22 cellular contexts compared by ENCODE assay signal in genomic region chr1:157110686-157111085, GRCh38. TPM values are rescaled to one million over a fixed set of nuclear protein-coding genes. Genes with fewer than 3 reads are reported as not detected.
DNase-seq lines count a peak whose midpoint lies in the region; ATAC-seq, FAIRE-seq and TF ChIP-seq lines count a peak whose summit lies in the region.
"Had no signal": no experiment of that assay in that cellular context is flagged by ENCODE, and none has a peak within 500 bp of the region (broad histone marks: within the 10 kb centered on the region; RNA-seq: fewer than 3 reads in every experiment).

No MANE protein-coding gene starts in this region.

- POLR2A ChIA-PET in HepG2 (lab: Yijun Ruan, JAX) = interaction anchor here (1.1 kb wide), 1 partner anchor 14 kb away, joined by 3 read pairs; no protein-coding TSS in a partner anchor

- H3K9me3 ChIP-seq in WERI-Rb-1 (ENCODE audit: severe bottlenecking) (no peaks in the 10 kb centered on the region), HepG2 (ENCODE audit: low read length) (no peaks in the 10 kb centered on the region)
- H3K9me3 ChIP-seq: BE2C, HAP-1, SK-N-SH had no signal

- CTCF ChIA-PET in HepG2 (lab: Yijun Ruan, JAX; ENCODE audit: low intra/inter-chr PET ratio, low total read pairs) = no interaction called here

- TF ChIP-seq EP300 in HepG2 (IDR thresholded peaks at IDR 0.05; ENCODE audit: low read depth in 2 of 2, low read length in 2 of 2) = no peak
- TF ChIP-seq EP300 in HepG2 (CRISPR knock-in tag; IDR thresholded peaks at IDR 0.05; ENCODE audit: borderline replicate concordance) = no peak

- H3K4me1 ChIP-seq in HepG2 (ENCODE audit: insufficient read depth, low read length) = no peaks in the 10 kb centered on the region
- H3K4me1 ChIP-seq: BE2C, HAP-1 had no signal

- WGBS in HepG2 (ENCODE audit: low lambda C conversion rate) = 17% methylated on average over 2 of the region's 3 CpGs

- no peak for TF ChIP-seq RAD21 in HepG2 (CRISPR knock-in tag; IDR thresholded peaks at IDR 0.05)

- H4K20me1 ChIP-seq in HepG2 (ENCODE audit: insufficient read depth, low read length) = no peaks in the 10 kb centered on the region

- in situ Hi-C loops in HepG2 (cut with HindIII; ENCODE audit: extremely low pct_ligation_motif_present, low pct_unique_long_range_greater_than_20kb) = no loop called here

- no peak overlapping the region for H3K4me2 ChIP-seq in HepG2 (ENCODE audit: low read depth, low read length)
- H3K4me2 ChIP-seq: SK-N-SH had no signal

- peak; percentile 65 for DNase-seq in cardiac septum (ENCODE audit: low spot score)
- DNase-seq in Right ventricle myocardium superior = no peak
- DNase-seq in WERI-Rb-1 = peak; percentile 9
- peak; percentile 82 for DNase-seq in mesenteric fat pad (ENCODE audit: low spot score)
- DNase-seq in putamen (ENCODE audit: low spot score) = no peak
- no peak for DNase-seq in NCI-H2171 (lab: John Stamatoyannopoulos, UW)
- no peak for DNase-seq in GM19238 (ENCODE audit: insufficient read length, low spot score)
- DNase-seq in HepG2 (ENCODE audit: low spot score) = no peak
- DNase-seq: 8988T; BE2C; CD4-positive, alpha-beta memory T cell; DMS153; NCI-H1105 treated with DMSO at 0.1 percent for 48 hours; NCI-H1694; NCI-H510A; NCI-H748 treated with DMSO at 0.1 percent for 48 hours; OCI-M1; SHP77 treated with DMSO at 0.1 percent for 48 hours; SK-N-SH had no signal

- H3K27ac ChIP-seq in WERI-Rb-1 = no peak overlapping the region
- no peak overlapping the region for H3K27ac ChIP-seq in HepG2 (ENCODE audit: extremely low read length, insufficient read depth, low read length)

- no peak overlapping the region for H3K9ac ChIP-seq in HepG2 (ENCODE audit: insufficient read depth, low read depth, low read length)
- H3K9ac ChIP-seq: SK-N-SH had no signal

- no peak for TF ChIP-seq POLR2A in HepG2 (IDR thresholded peaks at IDR 0.05; ENCODE audit: insufficient read depth in 1 of 2, low read depth in 2 of 2, low read length in 2 of 2)

- H3K4me3 ChIP-seq in WERI-Rb-1 (ENCODE audit: low read depth, low read length) = no peak overlapping the region
- H3K4me3 ChIP-seq in HepG2 (replicated peaks in 1 of 3; ENCODE audit: insufficient read depth in 1 of 3, low read depth in 2 of 3, low read length in 3 of 3) = no peak overlapping the region
- H3K4me3 ChIP-seq: HAP-1, K562 had no signal

- H2AFZ ChIP-seq in HepG2 (ENCODE audit: low read length) = no peak overlapping the region

- H3K27me3 ChIP-seq in WERI-Rb-1 (ENCODE audit: insufficient read depth, low read depth, severe bottlenecking) (peaks cover 45% of the 10 kb centered on the region), HepG2 (ENCODE audit: control insufficient read depth in 1 of 2, insufficient read depth in 2 of 2, low read length in 2 of 2) (peaks cover 19 to 79% of the 10 kb centered on the region in 2 experiments; a peak in 4 of 5 replicates)
- H3K27me3 ChIP-seq: BE2C had no signal

- intact Hi-C loops in cardiac septum (cut with DNase I) (no loop called here), Right ventricle myocardium superior (cut with DNase I) (no loop called here), HepG2 (cut with micrococcal nuclease; ENCODE audit: unreplicated experiment) (no loop called here)

- no peak for FAIRE-seq in HepG2 (lab: Jason Lieb, UNC)
- FAIRE-seq: K562 had no signal

- H3K79me2 ChIP-seq in HepG2 (ENCODE audit: insufficient read depth, low read length) = no peaks in the 10 kb centered on the region

- no peak for ATAC-seq in Right ventricle myocardium superior (ENCODE audit: poor library complexity)
- no peak for ATAC-seq in HepG2
- ATAC-seq: K562 had no signal

- BruUV-seq in HepG2 (replicated peaks; lab: Mats Ljungman, UMichigan) = no TSS peak

- no peaks in the 10 kb centered on the region for H3K36me3 ChIP-seq in WERI-Rb-1
- H3K36me3 ChIP-seq in HepG2 (replicated peaks in 1 of 2; ENCODE audit: control insufficient read depth in 1 of 2, insufficient read depth in 2 of 2, low read length in 2 of 2) = no peaks in the 10 kb centered on the region
- H3K36me3 ChIP-seq: BE2C, HAP-1 had no signal

- TF ChIP-seq CTCF in WERI-Rb-1 (IDR thresholded peaks at IDR 0.05; ENCODE audit: low read depth, low read length) = no peak
- TF ChIP-seq CTCF in HepG2 (CRISPR knock-in tag; IDR thresholded peaks at IDR 0.05) = no peak

TF ChIP-seq in HepG2, 621 proteins besides CTCF, POLR2A, EP300 and RAD21 (continues in another document):
- TF ChIP-seq, protein P1, sequence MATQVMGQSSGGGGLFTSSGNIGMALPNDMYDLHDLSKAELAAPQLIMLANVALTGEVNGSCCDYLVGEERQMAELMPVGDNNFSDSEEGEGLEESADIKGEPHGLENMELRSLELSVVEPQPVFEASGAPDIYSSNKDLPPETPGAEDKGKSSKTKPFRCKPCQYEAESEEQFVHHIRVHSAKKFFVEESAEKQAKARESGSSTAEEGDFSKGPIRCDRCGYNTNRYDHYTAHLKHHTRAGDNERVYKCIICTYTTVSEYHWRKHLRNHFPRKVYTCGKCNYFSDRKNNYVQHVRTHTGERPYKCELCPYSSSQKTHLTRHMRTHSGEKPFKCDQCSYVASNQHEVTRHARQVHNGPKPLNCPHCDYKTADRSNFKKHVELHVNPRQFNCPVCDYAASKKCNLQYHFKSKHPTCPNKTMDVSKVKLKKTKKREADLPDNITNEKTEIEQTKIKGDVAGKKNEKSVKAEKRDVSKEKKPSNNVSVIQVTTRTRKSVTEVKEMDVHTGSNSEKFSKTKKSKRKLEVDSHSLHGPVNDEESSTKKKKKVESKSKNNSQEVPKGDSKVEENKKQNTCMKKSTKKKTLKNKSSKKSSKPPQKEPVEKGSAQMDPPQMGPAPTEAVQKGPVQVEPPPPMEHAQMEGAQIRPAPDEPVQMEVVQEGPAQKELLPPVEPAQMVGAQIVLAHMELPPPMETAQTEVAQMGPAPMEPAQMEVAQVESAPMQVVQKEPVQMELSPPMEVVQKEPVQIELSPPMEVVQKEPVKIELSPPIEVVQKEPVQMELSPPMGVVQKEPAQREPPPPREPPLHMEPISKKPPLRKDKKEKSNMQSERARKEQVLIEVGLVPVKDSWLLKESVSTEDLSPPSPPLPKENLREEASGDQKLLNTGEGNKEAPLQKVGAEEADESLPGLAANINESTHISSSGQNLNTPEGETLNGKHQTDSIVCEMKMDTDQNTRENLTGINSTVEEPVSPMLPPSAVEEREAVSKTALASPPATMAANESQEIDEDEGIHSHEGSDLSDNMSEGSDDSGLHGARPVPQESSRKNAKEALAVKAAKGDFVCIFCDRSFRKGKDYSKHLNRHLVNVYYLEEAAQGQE (IDR thresholded peaks at IDR 0.05; ENCODE audit: borderline replicate concordance in 1 of 2, low read depth in 1 of 2, low read length in 2 of 2) = no peak
- TF ChIP-seq GATA4 (IDR thresholded peaks at IDR 0.05; ENCODE audit: borderline replicate concordance, low read depth) = no peak

RNA-seq across cellular contexts. Expression of gene ETV3L, which starts 11.1 kb away (rescaled TPM):
- total RNA-seq in cardiac septum = not detected
- total RNA-seq in Right ventricle myocardium superior = not detected
- total RNA-seq in mesenteric fat pad = not detected
- total RNA-seq in HepG2 (2016; rRNA removed; fragmentation: Illumina TruSeq; extraction: Trizol) = not detected in 2 replicates
- total RNA-seq in HepG2 (2016; cell fraction: cytosol; rRNA removed; fragmentation: Illumina TruSeq; extraction: Trizol; ENCODE audit: low read depth) = not detected in 2 replicates
- total RNA-seq in HepG2 (2016; cell fraction: insoluble cytoplasmic fraction; rRNA removed; fragmentation: Illumina TruSeq; extraction: Trizol) = not detected in 2 replicates
- not detected in 2 replicates for total RNA-seq in HepG2 (2016; cell fraction: membrane; rRNA removed; fragmentation: Illumina TruSeq; extraction: Trizol)
- not detected in 2 replicates for total RNA-seq in HepG2 (2016; cell fraction: nucleus; rRNA removed; fragmentation: Illumina TruSeq; extraction: Trizol)
- not detected in 2 replicates for polyA plus RNA-seq in HepG2 (2011; rRNA removed)
- polyA plus RNA-seq in HepG2 (2011; cell fraction: cytosol; rRNA removed) = not detected in 2 replicates
- not detected in 2 replicates for polyA plus RNA-seq in HepG2 (2011; cell fraction: nucleus; rRNA removed)
- not detected in 2 replicates for polyA plus RNA-seq in HepG2 (2012)
- polyA plus RNA-seq in HepG2 (2016; cell fraction: cytosol; fragmentation: Illumina TruSeq; extraction: Trizol; ENCODE audit: low read depth) = not detected in 2 replicates
- not detected in 2 replicates for polyA plus RNA-seq in HepG2 (2016; cell fraction: insoluble cytoplasmic fraction; fragmentation: Illumina TruSeq; extraction: Trizol; ENCODE audit: low read depth)
- polyA plus RNA-seq in HepG2 (2016; cell fraction: membrane; fragmentation: Illumina TruSeq; extraction: Trizol; ENCODE audit: low read depth) = not detected in 2 replicates
- polyA plus RNA-seq in HepG2 (2016; cell fraction: nucleus; fragmentation: Illumina TruSeq; extraction: Trizol; ENCODE audit: insufficient read depth, low read depth) = not detected in 2 replicates
- polyA minus RNA-seq in HepG2 (2011; rRNA and poly(A)+ RNA removed; ENCODE audit: low replicate concordance) = not detected in 2 replicates
- not detected in 2 replicates for polyA minus RNA-seq in HepG2 (2011; cell fraction: cytosol; rRNA and poly(A)+ RNA removed)
- polyA minus RNA-seq in HepG2 (2011; cell fraction: nucleus; rRNA and poly(A)+ RNA removed) = not detected in 2 replicates
- total RNA-seq: CD4-positive, alpha-beta memory T cell; K562; RPMI7951 had no signal
- polyA plus RNA-seq: CD4-positive, alpha-beta memory T cell; K562; SK-N-SH had no signal

RNA-seq across cellular contexts. Expression of gene ETV3, which starts 27.5 kb away (rescaled TPM):
- total RNA-seq in cardiac septum (19.7 TPM), Right ventricle myocardium superior (16.4 TPM), mesenteric fat pad (37.2 TPM), HepG2 (2016; rRNA removed; fragmentation: Illumina TruSeq; extraction: Trizol) (5.8 and 8.5 TPM in 2 replicates)
- total RNA-seq in HepG2 (2016; cell fraction: cytosol; rRNA removed; fragmentation: Illumina TruSeq; extraction: Trizol; ENCODE audit: low read depth) = 0.81 and 1.4 TPM in 2 replicates
- 5.7 and 7.6 TPM in 2 replicates for total RNA-seq in HepG2 (2016; cell fraction: insoluble cytoplasmic fraction; rRNA removed; fragmentation: Illumina TruSeq; extraction: Trizol)
- 4.0 and 4.1 TPM in 2 replicates for total RNA-seq in HepG2 (2016; cell fraction: membrane; rRNA removed; fragmentation: Illumina TruSeq; extraction: Trizol)
- total RNA-seq in HepG2 (2016; cell fraction: nucleus; rRNA removed; fragmentation: Illumina TruSeq; extraction: Trizol) = 8.1 and 8.4 TPM in 2 replicates
- polyA plus RNA-seq in HepG2 (2011; rRNA removed) = 4.2 and 4.6 TPM in 2 replicates
- polyA plus RNA-seq in HepG2 (2011; cell fraction: cytosol; rRNA removed) = 2.6 and 3.2 TPM in 2 replicates
- polyA plus RNA-seq in HepG2 (2011; cell fraction: nucleus; rRNA removed) = 4.0 and 5.1 TPM in 2 replicates
- 4.8 and 4.9 TPM in 2 replicates for polyA plus RNA-seq in HepG2 (2012)
- polyA plus RNA-seq in HepG2 (2016; cell fraction: cytosol; fragmentation: Illumina TruSeq; extraction: Trizol; ENCODE audit: low read depth) = 0.11 and 0.12 TPM in 2 replicates
- polyA plus RNA-seq in HepG2 (2016; cell fraction: insoluble cytoplasmic fraction; fragmentation: Illumina TruSeq; extraction: Trizol; ENCODE audit: low read depth) = 6.3 and 6.4 TPM in 2 replicates
- 0.88 and 1.1 TPM in 2 replicates for polyA plus RNA-seq in HepG2 (2016; cell fraction: membrane; fragmentation: Illumina TruSeq; extraction: Trizol; ENCODE audit: low read depth)
- polyA plus RNA-seq in HepG2 (2016; cell fraction: nucleus; fragmentation: Illumina TruSeq; extraction: Trizol; ENCODE audit: insufficient read depth, low read depth) = 7.2 and 7.6 TPM in 2 replicates
- 11.8 and 25.1 TPM in 2 replicates for polyA minus RNA-seq in HepG2 (2011; rRNA and poly(A)+ RNA removed; ENCODE audit: low replicate concordance)
- polyA minus RNA-seq in HepG2 (2011; cell fraction: cytosol; rRNA and poly(A)+ RNA removed) = 6.7 and 7.9 TPM in 2 replicates
- polyA minus RNA-seq in HepG2 (2011; cell fraction: nucleus; rRNA and poly(A)+ RNA removed) = 14.3 and 14.7 TPM in 2 replicates

Comparison
In these comparisons a context has a peak if more than half of its experiments do, and no peak if none do; other contexts are left out.
1. DNase-seq: peak in cardiac septum (single experiment), WERI-Rb-1 (single experiment) and mesenteric fat pad (single experiment); none in Right ventricle myocardium superior (single experiment), putamen (single experiment), NCI-H2171 (single experiment), GM19238 (single experiment) and HepG2 (single experiment).